Comparison of ENCODE assay signal across 9 cellular contexts in the genomic region with DNA sequence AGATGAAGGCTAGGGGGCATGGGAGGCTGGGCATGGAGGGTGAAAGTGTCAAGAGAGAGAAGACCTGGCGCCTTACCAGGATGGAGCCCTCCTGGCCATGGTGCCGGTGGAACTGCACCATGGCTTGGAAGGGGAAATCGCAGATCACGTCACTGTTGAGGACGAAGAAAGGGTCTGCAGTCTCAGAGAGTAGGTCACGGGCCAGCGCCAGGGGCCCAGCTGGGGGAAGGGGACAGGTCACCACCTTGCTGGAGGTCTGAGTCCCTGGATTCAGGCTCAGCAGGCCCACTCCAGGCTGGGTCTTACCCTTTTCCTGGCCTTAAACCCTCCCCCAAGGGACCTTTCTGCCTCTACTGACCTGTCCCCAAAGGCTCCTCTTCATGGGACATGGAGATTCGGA. TPM values are rescaled to one million over a fixed set of nuclear protein-coding genes. Genes with fewer than 3 reads are reported as not detected.
A peak's percentile ranks its signal among the peaks of the same experiment; 100 is the strongest.
DNase-seq lines count a peak whose midpoint lies in the region; ATAC-seq and TF ChIP-seq lines count a peak whose summit lies in the region.
"Had no signal": no experiment of that assay in that cellular context is flagged by ENCODE, and none has a peak within 500 bp of the region (broad histone marks: within the 10 kb centered on the region; RNA-seq: fewer than 3 reads in every experiment).

No MANE protein-coding gene starts in this region.

- intact Hi-C loops in Right ventricle myocardium inferior (cut with DNase I) (loop anchor here (5.0 kb wide), 1 partner anchor 564 kb away; no protein-coding TSS in a partner anchor), breast epithelium (cut with DNase I; ENCODE audit: low total_unique reads) (no loop called here)

- H3K36me3 ChIP-seq in cardiac muscle cell = peaks cover 14% of the 10 kb centered on the region
- H3K36me3 ChIP-seq in breast epithelium = no peaks in the 10 kb centered on the region
- H3K36me3 ChIP-seq in mesodermal cell (ENCODE audit: control insufficient read depth, insufficient read depth, low read length) = peaks cover 62% of the 10 kb centered on the region
- H3K36me3 ChIP-seq in urinary bladder (ENCODE audit: insufficient read depth) = no peaks in the 10 kb centered on the region

- no peak for ATAC-seq in Right ventricle myocardium inferior
- ATAC-seq in HG03097 (IDR thresholded peaks at IDR 0.05; ENCODE audit: low FRiP score, unreplicated experiment) = no peak
- no peak for ATAC-seq in HG02870 (IDR thresholded peaks at IDR 0.05; ENCODE audit: unreplicated experiment)

- H3K9me3 ChIP-seq in cardiac muscle cell (ENCODE audit: low read depth) (no peaks in the 10 kb centered on the region), breast epithelium (no peaks in the 10 kb centered on the region), mesodermal cell (ENCODE audit: control insufficient read depth, low read length) (no peaks in the 10 kb centered on the region)

- TF ChIP-seq POLR2A in breast epithelium (IDR thresholded peaks at IDR 0.05) = no peak

- H3K27ac ChIP-seq in cardiac muscle cell = peak overlapping the region; percentile 80
- H3K27ac ChIP-seq in breast epithelium = peak overlapping the region; percentile 96 to 99
- peak overlapping the region; percentile 99 for H3K27ac ChIP-seq in mesodermal cell (ENCODE audit: low read depth, low read length, severe bottlenecking)
- peak overlapping the region; percentile 28 for H3K27ac ChIP-seq in urinary bladder (ENCODE audit: low read depth)

- TF ChIP-seq CTCF in cardiac muscle cell (IDR thresholded peaks at IDR 0.05; ENCODE audit: low read depth, low read length) = no peak
- no peak for TF ChIP-seq CTCF in breast epithelium (IDR thresholded peaks at IDR 0.05)

- peak overlapping the region; percentile 59 for H3K4me3 ChIP-seq in cardiac muscle cell
- peak overlapping the region; percentile 91 to 100 (median 96) for H3K4me3 ChIP-seq in breast epithelium
- H3K4me3 ChIP-seq in mesodermal cell (ENCODE audit: extremely low read depth, insufficient read depth, low read length, poor library complexity, severe bottlenecking) = peak overlapping the region; percentile 100
- peak overlapping the region; percentile 72 for H3K4me3 ChIP-seq in urinary bladder (ENCODE audit: low read depth, low read length)

- WGBS in mesodermal cell (ENCODE audit: insufficient coverage in 2 of 2), 2 experiments = 82 to 86% methylated on average over 8 of the region's 8 CpGs
- 67% methylated on average over 8 of the region's 8 CpGs for WGBS in urinary bladder

- no peaks in the 10 kb centered on the region for H3K27me3 ChIP-seq in cardiac muscle cell
- H3K27me3 ChIP-seq in breast epithelium = no peaks in the 10 kb centered on the region

- DNase-seq in cardiac muscle cell (ENCODE audit: low read depth in 1 of 2, low spot score in 1 of 2) (no peak), Right ventricle myocardium inferior (ENCODE audit: missing footprints) (no peak), breast epithelium (ENCODE audit: low spot score in 2 of 2) (peak in 1 of 2 donors; percentile 44), NCI-H1092 treated with DMSO at 0.1 percent for 48 hours (lab: John Stamatoyannopoulos, UW) (no peak)
- DNase-seq: NCI-H1694 treated with DMSO at 0.1 percent for 48 hours had no signal

- no peaks in the 10 kb centered on the region for H3K4me1 ChIP-seq in cardiac muscle cell (ENCODE audit: low read depth)
- peaks cover 10 to 14% of the 10 kb centered on the region in 2 donors for H3K4me1 ChIP-seq in breast epithelium
- peaks cover 9% of the 10 kb centered on the region for H3K4me1 ChIP-seq in mesodermal cell (ENCODE audit: control insufficient read depth, insufficient read depth, low read length, poor library complexity, severe bottlenecking)
- H3K4me1 ChIP-seq in urinary bladder (ENCODE audit: insufficient read depth) = no peaks in the 10 kb centered on the region

RNA-seq across cellular contexts. Expression of a gene that starts 0.9 kb away (rescaled TPM):
- total RNA-seq in cardiac muscle cell = 27.6 and 41.3 TPM in 2 replicates
- polyA plus RNA-seq in cardiac muscle cell = 23.9 and 29.3 TPM in 2 replicates
- total RNA-seq in Right ventricle myocardium inferior = 18.1 TPM
- total RNA-seq in breast epithelium = 10 to 100 TPM; 17.4 to 40.0 (median 21.2) TPM
- 19.8 TPM for polyA plus RNA-seq in mesodermal cell (2013, experiment 1 of 2)
- polyA plus RNA-seq in mesodermal cell (2013, experiment 2 of 2) = 18.3 TPM
- total RNA-seq in urinary bladder = 11.3 TPM
- polyA plus RNA-seq in urinary bladder = 17.9 TPM

RNA-seq across cellular contexts. Expression of a gene that starts 3.4 kb away (rescaled TPM):
- total RNA-seq in cardiac muscle cell (2.3 and 5.2 TPM in 2 replicates), Right ventricle myocardium inferior (not detected), breast epithelium (1 to 10 TPM in 2 of 3 donors, under 1 TPM in 1; 0.98 to 1.3 (median 1.0) TPM), urinary bladder (not detected)
- polyA plus RNA-seq in cardiac muscle cell (0.46 and 2.6 TPM in 2 replicates), urinary bladder (1.1 TPM)
- 1.5 TPM for polyA plus RNA-seq in mesodermal cell (2013, experiment 1 of 2)
- 1.3 TPM for polyA plus RNA-seq in mesodermal cell (2013, experiment 2 of 2)

RNA-seq across cellular contexts. Expression of a gene that starts 33.5 kb away (rescaled TPM):
- 41.7 and 51.1 TPM in 2 replicates for total RNA-seq in cardiac muscle cell
- polyA plus RNA-seq in cardiac muscle cell = 35.5 and 42.3 TPM in 2 replicates
- 46.1 TPM for total RNA-seq in Right ventricle myocardium inferior
- 10 to 100 TPM; 22.1 to 29.8 (median 26.2) TPM for total RNA-seq in breast epithelium
- 31.5 TPM for polyA plus RNA-seq in mesodermal cell (2013, experiment 1 of 2)
- 28.6 TPM for polyA plus RNA-seq in mesodermal cell (2013, experiment 2 of 2)
- 15.9 TPM for total RNA-seq in urinary bladder
- 29.3 TPM for polyA plus RNA-seq in urinary bladder

RNA-seq across cellular contexts. Expression of a gene that starts 33.6 kb away (rescaled TPM):
- total RNA-seq in cardiac muscle cell (41.5 and 48.7 TPM in 2 replicates), Right ventricle myocardium inferior (4.6 TPM), breast epithelium (10 to 100 TPM in 2 of 3 donors, 1 to 10 TPM in 1; 9.3 to 23.6 (median 21.2) TPM), urinary bladder (5.5 TPM)
- polyA plus RNA-seq in cardiac muscle cell (31.3 and 37.4 TPM in 2 replicates), urinary bladder (11.2 TPM)
- polyA plus RNA-seq in mesodermal cell (2013, experiment 1 of 2) = 23.6 TPM
- 17.3 TPM for polyA plus RNA-seq in mesodermal cell (2013, experiment 2 of 2)

RNA-seq across cellular contexts. Expression of a gene that starts 48.7 kb away (rescaled TPM):
- 165 and 185 TPM in 2 replicates for total RNA-seq in cardiac muscle cell
- 216 and 247 TPM in 2 replicates for polyA plus RNA-seq in cardiac muscle cell
- total RNA-seq in Right ventricle myocardium inferior = 99.5 TPM
- total RNA-seq in breast epithelium = 10 to 100 TPM; 69.5 to 80.0 (median 70.1) TPM
- polyA plus RNA-seq in mesodermal cell (2013, experiment 1 of 2) = 98.9 TPM
- polyA plus RNA-seq in mesodermal cell (2013, experiment 2 of 2) = 81.4 TPM
- total RNA-seq in urinary bladder = 51.4 TPM
- 73.4 TPM for polyA plus RNA-seq in urinary bladder

Comparison
In these comparisons a context has a peak if more than half of its experiments do, and no peak if none do; other contexts are left out.
1. H3K27ac ChIP-seq: peak in every context shown above with its lines; median percentile 99 in mesodermal cell; 98 in breast epithelium; 80 in cardiac muscle cell; 28 in urinary bladder.